Comparison of ENCODE assay signal across 8 cellular contexts in the genomic region with DNA sequence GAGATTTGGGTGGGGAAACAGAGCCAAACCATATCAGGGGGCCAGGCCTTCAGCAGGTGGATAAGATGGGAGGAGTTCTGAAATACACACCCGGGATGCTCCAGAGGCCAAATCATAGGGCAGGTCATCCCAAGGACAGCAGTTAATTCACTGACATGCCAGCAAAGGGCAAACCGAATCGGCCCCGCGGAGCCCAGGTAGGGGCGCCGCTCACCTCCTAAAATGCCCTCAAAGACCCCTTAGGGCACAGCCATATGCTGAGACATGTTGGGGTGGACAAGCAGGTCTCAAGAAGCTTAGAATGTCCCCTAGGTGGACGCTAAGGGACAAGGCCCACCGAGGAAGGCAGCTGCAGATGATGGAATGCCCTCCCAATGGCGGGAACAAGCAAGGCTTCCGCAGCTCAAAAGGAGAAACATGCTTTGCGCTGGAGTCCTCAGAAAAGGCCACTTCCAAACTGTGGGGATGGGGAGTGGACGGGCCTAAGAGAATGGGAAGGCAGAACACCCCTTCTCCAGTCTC.
DNase-seq lines count a peak whose midpoint lies in the region; ATAC-seq and TF ChIP-seq lines count a peak whose summit lies in the region.

No MANE protein-coding gene starts in this region.

- POLR2A ChIA-PET in CD8-positive, alpha-beta memory T cell (lab: Charles Lee): no interaction called here

- peak overlapping the region; percentile 69 to 93 (median 84) for H3K4me3 Mint-ChIP-seq in CD8-positive, alpha-beta memory T cell

- peaks cover 3 to 7% (median 4%) of the 10 kb centered on the region in 3 donors for H3K36me3 Mint-ChIP-seq in CD8-positive, alpha-beta memory T cell

- H3K9me3 ChIP-seq in CD8-positive, alpha-beta memory T cell (ENCODE audit: low read length): no peaks in the 10 kb centered on the region
- H3K9me3 ChIP-seq in parathyroid adenoma (ENCODE audit: control insufficient read depth, low read length): no peaks in the 10 kb centered on the region

- H3K9ac ChIP-seq in parathyroid adenoma: no peak overlapping the region

- H3K27me3 ChIP-seq in CD8-positive, alpha-beta memory T cell (ENCODE audit: insufficient read depth, low read length, poor library complexity, severe bottlenecking): no peaks in the 10 kb centered on the region
- peaks cover 5% of the 10 kb centered on the region for H3K27me3 ChIP-seq in parathyroid adenoma (ENCODE audit: control insufficient read depth, insufficient read depth, low read length)

- no peak for ATAC-seq in HG03097 (IDR thresholded peaks at IDR 0.05; ENCODE audit: low FRiP score, unreplicated experiment)

- no peak for DNase-seq in CD8-positive, alpha-beta memory T cell
- DNase-seq in fibroblast of the aortic adventitia (ENCODE audit: low read depth): no peak
- DNase-seq in medulla oblongata (ENCODE audit: extremely low spot score): no peak
- DNase-seq in NCI-H2029 treated with DMSO at 0.1 percent for 48 hours (lab: John Stamatoyannopoulos, UW): no peak
- no peak for DNase-seq in hepatic stellate cell (ENCODE audit: low spot score)

- peak overlapping the region; percentile 58 for H3K4me2 ChIP-seq in parathyroid adenoma (ENCODE audit: low read length)

- H3K79me2 ChIP-seq in parathyroid adenoma: no peaks in the 10 kb centered on the region

- no peaks in the 10 kb centered on the region for H3K36me3 ChIP-seq in CD8-positive, alpha-beta memory T cell (ENCODE audit: insufficient read depth, low read length)
- H3K36me3 ChIP-seq in parathyroid adenoma (ENCODE audit: control insufficient read depth, insufficient read depth, low read length): no peaks in the 10 kb centered on the region

- H3K9me3 Mint-ChIP-seq in CD8-positive, alpha-beta memory T cell: peaks cover 0 to 2% (median 0%) of the 10 kb centered on the region in 5 donors

- CTCF ChIA-PET in CD8-positive, alpha-beta memory T cell (lab: Charles Lee): interaction anchor here (0.6 kb wide), 1 partner anchor 274 kb away, joined by 4 read pairs; no protein-coding TSS in a partner anchor

- peaks cover 53% of the 10 kb centered on the region for H3K4me1 ChIP-seq in CD8-positive, alpha-beta memory T cell (ENCODE audit: insufficient read depth, low read length)
- H3K4me1 ChIP-seq in parathyroid adenoma: no peaks in the 10 kb centered on the region

- peak overlapping the region; percentile 40 to 96 (median 84) for H3K27ac Mint-ChIP-seq in CD8-positive, alpha-beta memory T cell

- H3K4me3 ChIP-seq in CD8-positive, alpha-beta memory T cell (ENCODE audit: low read length): peak overlapping the region; percentile 63
- H3K4me3 ChIP-seq in fibroblast of the aortic adventitia (ENCODE audit: low read depth, low read length): peak overlapping the region; percentile 59
- no peak overlapping the region for H3K4me3 ChIP-seq in parathyroid adenoma (ENCODE audit: low read depth, low read length)

- no peak for TF ChIP-seq CTCF in VCaP (conservative IDR thresholded peaks at IDR 0.05)
- TF ChIP-seq CTCF in fibroblast of the aortic adventitia (IDR thresholded peaks at IDR 0.05; ENCODE audit: insufficient read depth, low read length): no peak
- no peak for TF ChIP-seq CTCF in parathyroid adenoma (IDR thresholded peaks at IDR 0.05)

- H2AFZ ChIP-seq in parathyroid adenoma: no peak overlapping the region

- peak overlapping the region; percentile 74 for H3K27ac ChIP-seq in CD8-positive, alpha-beta memory T cell (ENCODE audit: low read depth, low read length)
- H3K27ac ChIP-seq in VCaP (peak overlapping the region; percentile 61; the same call in 1 of the 2 replicates), parathyroid adenoma (no peak overlapping the region)

- H3K4me1 Mint-ChIP-seq in CD8-positive, alpha-beta memory T cell: peaks cover 70 to 79% (median 75%) of the 10 kb centered on the region in 3 donors

- peaks cover 0 to 13% of the 10 kb centered on the region in 2 donors for H3K27me3 Mint-ChIP-seq in CD8-positive, alpha-beta memory T cell
